Comparison of ENCODE assay signal across 14 cellular contexts in the genomic region with DNA sequence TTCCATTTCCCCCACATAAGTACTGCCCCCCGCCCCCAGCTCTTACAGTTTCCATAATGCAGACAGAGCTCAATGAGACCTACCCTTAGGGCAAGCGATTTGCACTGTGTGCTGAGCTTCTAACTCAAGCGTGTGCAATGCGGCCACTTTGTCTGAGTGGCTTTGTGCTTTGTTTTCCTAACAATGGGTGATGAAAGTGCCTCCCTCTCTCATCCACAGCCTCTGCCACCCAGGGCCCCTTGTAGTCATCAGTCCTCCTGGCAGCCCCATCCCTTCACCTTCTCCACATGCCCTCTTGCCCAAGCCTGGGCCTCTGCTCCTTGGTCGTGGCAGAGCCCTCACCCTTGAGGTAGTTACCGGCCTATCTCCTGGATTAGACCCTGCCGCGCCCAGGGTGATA. TPM values are rescaled to one million over a fixed set of nuclear protein-coding genes. Genes with fewer than 3 reads are reported as not detected.
DNase-seq lines count a peak whose midpoint lies in the region; ATAC-seq lines count a peak whose summit lies in the region.
"Had no signal": no experiment of that assay in that cellular context is flagged by ENCODE, and none has a peak within 500 bp of the region (broad histone marks: within the 10 kb centered on the region; RNA-seq: fewer than 3 reads in every experiment).

No MANE protein-coding gene starts in this region.

- H3K9me3 ChIP-seq in neuronal stem cell (replicated peaks in 1 of 2; ENCODE audit: control insufficient read depth in 2 of 2, insufficient read depth in 1 of 2, low read depth in 1 of 2, low read length in 2 of 2): no peaks in the 10 kb centered on the region
- H3K9me3 ChIP-seq: neutrophil had no signal

- DNase-seq in stimulated activated naive CD8-positive, alpha-beta T cell treated with anti-CD3 and anti-CD28 coated beads, Interleukin-15, Interleukin-2, amounts not matched to agents 100 U/mL and 50 U/mL, for 24 hours: no peak
- no peak for DNase-seq in stimulated activated naive CD8-positive, alpha-beta T cell treated with anti-CD3 and anti-CD28 coated beads, Interleukin-15, amount 100 ng/mL, for 72 hours
- no peak for DNase-seq in neuronal stem cell (ENCODE audit: low spot score)
- no peak for DNase-seq in RPMI8226
- no peak for DNase-seq in activated CD4-positive, alpha-beta T cell treated with anti-CD3 and anti-CD28 coated beads, Interleukin-2, amount 50 U/mL, for 48 hours
- DNase-seq: activated CD4-positive, alpha-beta T cell treated with anti-CD3 and anti-CD28 coated beads for 48 hours; GOT3; NCI-H1105 treated with DMSO at 0.1 percent for 48 hours; NCI-H526 treated with DMSO at 0.1 percent for 48 hours had no signal

- no peaks in the 10 kb centered on the region for H3K79me1 ChIP-seq in neuronal stem cell (ENCODE audit: low read depth, low read length)

- H3K9me3 Mint-ChIP-seq in stimulated activated naive CD8-positive, alpha-beta T cell treated with anti-CD3 and anti-CD28 coated beads, Interleukin-15, amount 100 ng/mL, for 72 hours: no peaks in the 10 kb centered on the region

- H2BK15ac ChIP-seq in neuronal stem cell (ENCODE audit: low read length): no peak overlapping the region

- H3K4me3 ChIP-seq in neuronal stem cell (ENCODE audit: low read length in 2 of 2): no peak overlapping the region
- H3K4me3 ChIP-seq: lung had no signal

- no peak overlapping the region for H3K27ac Mint-ChIP-seq in stimulated activated naive CD8-positive, alpha-beta T cell treated with anti-CD3 and anti-CD28 coated beads, Interleukin-15, amount 100 ng/mL, for 72 hours

- no peaks in the 10 kb centered on the region for H3K27me3 Mint-ChIP-seq in stimulated activated naive CD8-positive, alpha-beta T cell treated with anti-CD3 and anti-CD28 coated beads, Interleukin-15, amount 100 ng/mL, for 72 hours

- no peak overlapping the region for H4K8ac ChIP-seq in neuronal stem cell (ENCODE audit: low read depth, low read length)

- no peak overlapping the region for H2BK120ac ChIP-seq in neuronal stem cell (ENCODE audit: low read depth, low read length)

- peak overlapping the region; percentile 94 for H3K27ac ChIP-seq in cingulate gyrus (ENCODE audit: low read depth, low read length)
- no peak overlapping the region for H3K27ac ChIP-seq in neuronal stem cell (replicated peaks; ENCODE audit: low read length)

- H3K4me1 ChIP-seq in neuronal stem cell (ENCODE audit: control insufficient read depth in 2 of 2, insufficient read depth in 1 of 2, low read depth in 1 of 2, low read length in 2 of 2): peaks cover 5 to 7% of the 10 kb centered on the region in 2 donors

- peak overlapping the region; percentile 54 for H2AFZ ChIP-seq in neuronal stem cell (ENCODE audit: low read length)

- no peak overlapping the region for H3K23ac ChIP-seq in neuronal stem cell (ENCODE audit: low read depth, low read length, poor library complexity)

- H3K36me3 ChIP-seq in neuronal stem cell (replicated peaks in 1 of 2; ENCODE audit: control insufficient read depth in 2 of 2, insufficient read depth in 2 of 2, low read length in 2 of 2): no peaks in the 10 kb centered on the region

- H3K4me2 ChIP-seq in neuronal stem cell (ENCODE audit: insufficient read depth, low read length, poor library complexity, severe bottlenecking): no peak overlapping the region

- no peak overlapping the region for H2BK12ac ChIP-seq in neuronal stem cell (ENCODE audit: low read length)

- no peak overlapping the region for H4K91ac ChIP-seq in neuronal stem cell (ENCODE audit: low read depth, low read length, poor library complexity)

- no CpG with 5 or more reads among the region's 8 CpGs for WGBS in neuronal stem cell (ENCODE audit: extremely low coverage in 2 of 2, insufficient read length in 2 of 2, insufficient replicate concordance in 1 of 2), 2 donors

- H3K27me3 ChIP-seq in neuronal stem cell (ENCODE audit: control insufficient read depth in 3 of 3, insufficient read depth in 3 of 3, low read depth in 1 of 3, low read length in 3 of 3): no peaks in the 10 kb centered on the region
- H3K27me3 ChIP-seq: neutrophil had no signal

- H3K14ac ChIP-seq in neuronal stem cell (ENCODE audit: low read length): no peak overlapping the region

- peaks cover 33% of the 10 kb centered on the region for H3K4me1 Mint-ChIP-seq in stimulated activated naive CD8-positive, alpha-beta T cell treated with anti-CD3 and anti-CD28 coated beads, Interleukin-15, amount 100 ng/mL, for 72 hours

- peak; percentile 33 for ATAC-seq in stimulated activated naive CD8-positive, alpha-beta T cell treated with anti-CD3 and anti-CD28 coated beads, Interleukin-15, Interleukin-2, amounts not matched to agents 100 U/mL and 50 U/mL, for 24 hours
- ATAC-seq in stimulated activated naive CD8-positive, alpha-beta T cell treated with anti-CD3 and anti-CD28 coated beads, Interleukin-15, amount 100 ng/mL, for 72 hours: no peak
- ATAC-seq in GM21367 (IDR thresholded peaks at IDR 0.05; ENCODE audit: unreplicated experiment) (no peak), HG03460 (IDR thresholded peaks at IDR 0.05; ENCODE audit: unreplicated experiment) (no peak)

- H3K9ac ChIP-seq in neuronal stem cell (ENCODE audit: low read depth, low read length, poor library complexity): no peak overlapping the region

- H3K4ac ChIP-seq in neuronal stem cell (ENCODE audit: low read length): no peak overlapping the region

- no peak overlapping the region for H3K18ac ChIP-seq in neuronal stem cell (ENCODE audit: low read length)

- no peak overlapping the region for H2BK5ac ChIP-seq in neuronal stem cell (ENCODE audit: low read length)

- H3K4me3 Mint-ChIP-seq in stimulated activated naive CD8-positive, alpha-beta T cell treated with anti-CD3 and anti-CD28 coated beads, Interleukin-15, amount 100 ng/mL, for 72 hours: peak overlapping the region in 1 of 2 donors; percentile 19

- no peak overlapping the region for H2AK5ac ChIP-seq in neuronal stem cell (ENCODE audit: low read depth, low read length)

RNA-seq across cellular contexts. Expression of gene DAPK2, which starts 17.2 kb away (rescaled TPM):
- 2.7 TPM for polyA plus RNA-seq in neuronal stem cell (2013, experiment 1 of 2)
- polyA plus RNA-seq in neuronal stem cell (2013, experiment 2 of 2): 2.3 TPM
